ENCODE assay signal across 14 cellular contexts in genomic region chr3:98779936-98780335, GRCh38. TPM values are rescaled to one million over a fixed set of nuclear protein-coding genes. Genes with fewer than 3 reads are reported as not detected.
DNase-seq lines count a peak whose midpoint lies in the region; ATAC-seq and TF ChIP-seq lines count a peak whose summit lies in the region.
"Had no signal": no experiment of that assay in that cellular context is flagged by ENCODE, and none has a peak within 500 bp of the region (broad histone marks: within the 10 kb centered on the region; RNA-seq: fewer than 3 reads in every experiment).

No MANE protein-coding gene starts in this region.

- H4K20me1 ChIP-seq in smooth muscle cell (ENCODE audit: low read depth): no peaks in the 10 kb centered on the region

- peak overlapping the region; percentile 82 for H3K27ac Mint-ChIP-seq in HFFc6
- no peak overlapping the region for H3K27ac Mint-ChIP-seq in activated T-cell treated with anti-CD3 and anti-CD28 coated beads, Interleukin-2, amount 50 U/mL, for 24 hours
- H3K27ac Mint-ChIP-seq: activated CD8-positive, alpha-beta memory T cell treated with anti-CD3 and anti-CD28 coated beads, Interleukin-2, amount 10 ng/mL, durations not matched to agents 7 days and 5 days; CD4-positive, alpha-beta T cell; immature natural killer cell; nephron progenitor cell had no signal

- no peak for ATAC-seq in GM21526 (IDR thresholded peaks at IDR 0.05; ENCODE audit: low FRiP score, unreplicated experiment)
- ATAC-seq: activated CD8-positive, alpha-beta memory T cell treated with anti-CD3 and anti-CD28 coated beads, Interleukin-2, amount 10 ng/mL, durations not matched to agents 7 days and 5 days; Panc1 had no signal

- H2AFZ ChIP-seq in smooth muscle cell (ENCODE audit: low read depth): no peak overlapping the region

- H3K4me3 ChIP-seq in smooth muscle cell: no peak overlapping the region
- H3K4me3 ChIP-seq: esophagus squamous epithelium had no signal

- H3K4me2 ChIP-seq in smooth muscle cell: peak overlapping the region; percentile 68

- WGBS in smooth muscle cell (ENCODE audit: low lambda C conversion rate): 13% methylated on average over 2 of the region's 2 CpGs

- H3K27me3 ChIP-seq in smooth muscle cell (ENCODE audit: low read depth): no peaks in the 10 kb centered on the region
- H3K27me3 ChIP-seq: esophagus squamous epithelium had no signal

- H3K36me3 Mint-ChIP-seq in HFFc6 (ENCODE audit: low read depth): no peaks in the 10 kb centered on the region
- H3K36me3 Mint-ChIP-seq in activated T-cell treated with anti-CD3 and anti-CD28 coated beads, Interleukin-2, amount 50 U/mL, for 24 hours (ENCODE audit: low read depth): no peaks in the 10 kb centered on the region
- H3K36me3 Mint-ChIP-seq: activated CD8-positive, alpha-beta memory T cell treated with anti-CD3 and anti-CD28 coated beads, Interleukin-2, amount 10 ng/mL, durations not matched to agents 7 days and 5 days; immature natural killer cell had no signal

- H3K9me3 Mint-ChIP-seq in HFFc6: no peaks in the 10 kb centered on the region
- H3K9me3 Mint-ChIP-seq in activated T-cell treated with anti-CD3 and anti-CD28 coated beads, Interleukin-2, amount 50 U/mL, for 24 hours: no peaks in the 10 kb centered on the region
- H3K9me3 Mint-ChIP-seq: CD4-positive, alpha-beta T cell; nephron progenitor cell had no signal

- no peak overlapping the region; the same call in 1 of the 2 replicates for H3K4me3 Mint-ChIP-seq in HFFc6
- no peak overlapping the region for H3K4me3 Mint-ChIP-seq in activated T-cell treated with anti-CD3 and anti-CD28 coated beads, Interleukin-2, amount 50 U/mL, for 24 hours
- H3K4me3 Mint-ChIP-seq: activated CD8-positive, alpha-beta memory T cell treated with anti-CD3 and anti-CD28 coated beads, Interleukin-2, amount 10 ng/mL, durations not matched to agents 7 days and 5 days; CD4-positive, alpha-beta T cell; immature natural killer cell; nephron progenitor cell had no signal

- H3K9me3 ChIP-seq in smooth muscle cell (replicated peaks; ENCODE audit: low read depth): no peaks in the 10 kb centered on the region
- H3K9me3 ChIP-seq: esophagus squamous epithelium had no signal

- no peaks in the 10 kb centered on the region for H3K36me3 ChIP-seq in smooth muscle cell (ENCODE audit: low read depth)
- H3K36me3 ChIP-seq: esophagus squamous epithelium had no signal

- TF ChIP-seq CTCF in HFFc6 (IDR thresholded peaks at IDR 0.05) (no peak), smooth muscle cell (IDR thresholded peaks at IDR 0.05; ENCODE audit: borderline replicate concordance, insufficient read depth, poor library complexity, severe bottlenecking) (no peak)

- peaks cover 13% of the 10 kb centered on the region for H3K27me3 Mint-ChIP-seq in HFFc6 (ENCODE audit: insufficient read depth)
- peaks cover 31% of the 10 kb centered on the region for H3K27me3 Mint-ChIP-seq in activated T-cell treated with anti-CD3 and anti-CD28 coated beads, Interleukin-2, amount 50 U/mL, for 24 hours

- H3K9ac ChIP-seq in smooth muscle cell (ENCODE audit: low read depth): peak overlapping the region; percentile 86

- H3K79me2 ChIP-seq in smooth muscle cell (ENCODE audit: low read depth): no peaks in the 10 kb centered on the region

- H3K4me1 ChIP-seq in smooth muscle cell (ENCODE audit: low read depth): peaks cover 14% of the 10 kb centered on the region

- peaks cover 52% of the 10 kb centered on the region for H3K4me1 Mint-ChIP-seq in HFFc6 (ENCODE audit: low read depth)
- H3K4me1 Mint-ChIP-seq in activated T-cell treated with anti-CD3 and anti-CD28 coated beads, Interleukin-2, amount 50 U/mL, for 24 hours (ENCODE audit: low read depth): peaks cover 6% of the 10 kb centered on the region

- DNase-seq in HFFc6 (no peak), astrocyte of the hippocampus (ENCODE audit: low read depth, low spot score) (peak; percentile 59), globus pallidus (ENCODE audit: low spot score) (peak; percentile 94), smooth muscle cell (lab: John Stamatoyannopoulos, UW; ENCODE audit: unreplicated experiment) (no peak)
- DNase-seq in activated T-cell treated with anti-CD3 and anti-CD28 coated beads, Interleukin-2, amount 50 U/mL, for 24 hours: no peak
- no peak for DNase-seq in stimulated activated CD8-positive, alpha-beta memory T cell treated with anti-CD3 and anti-CD28 coated beads, Interleukin-4, amount 100 ng/mL, for 48 hours
- DNase-seq: activated CD8-positive, alpha-beta memory T cell treated with anti-CD3 and anti-CD28 coated beads, Interleukin-2, amount 10 ng/mL, durations not matched to agents 7 days and 5 days; CD4-positive, alpha-beta T cell; esophagus squamous epithelium; immature natural killer cell; nephron progenitor cell; stimulated activated CD4-positive, alpha-beta T cell treated with anti-CD3 and anti-CD28 coated beads, Interleukin-12 subunit alpha, Interleukin-12 subunit beta, amount 100 ng/mL, for 4 hours had no signal

- peak overlapping the region; percentile 97 for H3K27ac ChIP-seq in smooth muscle cell (ENCODE audit: low read depth)

- H3F3A ChIP-seq in smooth muscle cell (ENCODE audit: low read depth): peaks cover 29% of the 10 kb centered on the region

RNA-seq across cellular contexts. Expression of gene ST3GAL6, which starts 16.8 kb away (rescaled TPM):
- total RNA-seq in HFFc6 (2021; fragmentation: NEBNext Ultra II Directional; extraction: Animal tissue kit (Norgen Biotek cat#: 25700)): not detected
- 29.4 and 40.7 TPM in 2 replicates for total RNA-seq in smooth muscle cell
- 19.4 and 24.7 TPM in 2 replicates for polyA plus RNA-seq in smooth muscle cell

Comparison
In these comparisons a context has a peak if more than half of its experiments do, and no peak if none do; other contexts are left out.
1. DNase-seq: peak in astrocyte of the hippocampus (single experiment) and globus pallidus (single experiment); none in HFFc6 (single experiment), smooth muscle cell (single experiment), activated T-cell treated with anti-CD3 and anti-CD28 coated beads, Interleukin-2, amount 50 U/mL, for 24 hours (single experiment) and stimulated activated CD8-positive, alpha-beta memory T cell treated with anti-CD3 and anti-CD28 coated beads, Interleukin-4, amount 100 ng/mL, for 48 hours (single experiment).
2. RNA of gene ST3GAL6, which starts 16.8 kb away (total RNA-seq): 29.4 to 40.7 TPM in smooth muscle cell; not detected in HFFc6; every median in the first group is over 10 times any median in the second.